In genomic region chr7:123460616-123461015, GRCh38 we compare ENCODE assay signal across 18 cellular contexts.
DNase-seq lines count a peak whose midpoint lies in the region; ATAC-seq, FAIRE-seq and TF ChIP-seq lines count a peak whose summit lies in the region.
"Had no signal": no experiment of that assay in that cellular context is flagged by ENCODE, and none has a peak within 500 bp of the region (broad histone marks: within the 10 kb centered on the region; RNA-seq: fewer than 3 reads in every experiment).

No MANE protein-coding gene starts in this region.

- no peaks in the 10 kb centered on the region for H3K79me2 ChIP-seq in astrocyte (ENCODE audit: insufficient read depth, low read length)

- H3K9me3 ChIP-seq in astrocyte (ENCODE audit: insufficient read depth, low read depth, low read length) (no peaks in the 10 kb centered on the region), small intestine (ENCODE audit: control insufficient read depth, low read depth) (no peaks in the 10 kb centered on the region)

- no peak overlapping the region for H3K27ac ChIP-seq in astrocyte (ENCODE audit: low read depth, low read length)
- H3K27ac ChIP-seq in small intestine (ENCODE audit: low read depth in 1 of 2, low read length in 1 of 2): no peak overlapping the region

- H2AFZ ChIP-seq in astrocyte (ENCODE audit: low read depth, low read length): no peak overlapping the region

- no peak overlapping the region for H3K9ac ChIP-seq in astrocyte (ENCODE audit: low read length)

- H3K4me3 ChIP-seq in astrocyte (ENCODE audit: insufficient read depth, low read depth, low read length): no peak overlapping the region
- no peak overlapping the region for H3K4me3 ChIP-seq in small intestine (ENCODE audit: low read depth in 1 of 2, low read length in 2 of 2)

- H3K27me3 ChIP-seq in astrocyte (ENCODE audit: insufficient read depth, low read length) (no peaks in the 10 kb centered on the region), small intestine (ENCODE audit: control insufficient read depth in 2 of 2, insufficient read depth in 2 of 2, low read length in 2 of 2) (no peaks in the 10 kb centered on the region)

- intact Hi-C loops in left ventricle myocardium superior (cut with micrococcal nuclease): no loop called here

- H3K4me2 ChIP-seq in astrocyte (ENCODE audit: low read length): no peak overlapping the region

- H3K36me3 ChIP-seq in astrocyte (ENCODE audit: insufficient read depth, low read length) (no peaks in the 10 kb centered on the region), small intestine (ENCODE audit: control insufficient read depth in 2 of 2, insufficient read depth in 2 of 2, low read length in 2 of 2) (no peaks in the 10 kb centered on the region)

- no peaks in the 10 kb centered on the region for H3K27me3 Mint-ChIP-seq in astrocyte (ENCODE audit: low read depth, unreplicated experiment)
- peaks cover 13% of the 10 kb centered on the region for H3K27me3 Mint-ChIP-seq in activated naive CD8-positive, alpha-beta T cell treated with anti-CD3 and anti-CD28 coated beads for 36 hours
- H3K27me3 Mint-ChIP-seq: dendritic cell treated with granulocyte-macrophage colony-stimulating factor and Interleukin-4, amounts not matched to agents 40 ng/mL and 50 ng/mL, for 4 days had no signal

- no peak for FAIRE-seq in astrocyte (lab: Jason Lieb, UNC)
- no peak for FAIRE-seq in small intestine (lab: Jason Lieb, UNC)

- ATAC-seq in left ventricle myocardium superior: peak; percentile 56
- ATAC-seq: activated CD4-positive, CD25-positive, alpha-beta regulatory T cell treated with anti-CD3 and anti-CD28 coated beads, Interleukin-2, amount 50 U/mL, for 24 hours had no signal

- 35 to 49% (median 38%) methylated on average over 3 of the region's 3 CpGs for WGBS in small intestine, 3 donors

- TF ChIP-seq CTCF in astrocyte (IDR thresholded peaks at IDR 0.05; ENCODE audit: insufficient read depth, low read depth, low read length): no peak

- peaks cover 17% of the 10 kb centered on the region for H3K4me1 Mint-ChIP-seq in astrocyte (ENCODE audit: low read depth, unreplicated experiment)
- H3K4me1 Mint-ChIP-seq in activated naive CD8-positive, alpha-beta T cell treated with anti-CD3 and anti-CD28 coated beads for 36 hours: no peaks in the 10 kb centered on the region

- H3K27ac Mint-ChIP-seq in astrocyte (ENCODE audit: unreplicated experiment): peak overlapping the region; percentile 81
- H3K27ac Mint-ChIP-seq in activated naive CD8-positive, alpha-beta T cell treated with anti-CD3 and anti-CD28 coated beads for 36 hours: no peak overlapping the region
- H3K27ac Mint-ChIP-seq: activated naive CD8-positive, alpha-beta T cell; CD4-positive, alpha-beta T cell; dendritic cell treated with granulocyte-macrophage colony-stimulating factor and Interleukin-4, amounts not matched to agents 40 ng/mL and 50 ng/mL, for 4 days had no signal

- no peaks in the 10 kb centered on the region for H3K36me3 Mint-ChIP-seq in astrocyte (ENCODE audit: low read depth, unreplicated experiment)
- H3K36me3 Mint-ChIP-seq in activated naive CD8-positive, alpha-beta T cell treated with anti-CD3 and anti-CD28 coated beads for 36 hours: no peaks in the 10 kb centered on the region
- H3K36me3 Mint-ChIP-seq: activated naive CD8-positive, alpha-beta T cell had no signal

- no peaks in the 10 kb centered on the region for H3K9me3 Mint-ChIP-seq in astrocyte (ENCODE audit: unreplicated experiment)
- no peaks in the 10 kb centered on the region for H3K9me3 Mint-ChIP-seq in activated naive CD8-positive, alpha-beta T cell treated with anti-CD3 and anti-CD28 coated beads for 36 hours
- H3K9me3 Mint-ChIP-seq: CD4-positive, alpha-beta T cell; dendritic cell treated with granulocyte-macrophage colony-stimulating factor and Interleukin-4, amounts not matched to agents 40 ng/mL and 50 ng/mL, for 4 days had no signal

- peak; percentile 18 for DNase-seq in HK-2 (ENCODE audit: unreplicated experiment)
- DNase-seq in astrocyte (ENCODE audit: low read depth): peak; percentile 91
- DNase-seq in left ventricle myocardium superior: no peak
- peak; percentile 3 for DNase-seq in small intestine
- no peak for DNase-seq in dermis blood vessel endothelial cell
- no peak for DNase-seq in NCI-H1694 (lab: John Stamatoyannopoulos, UW)
- no peak for DNase-seq in activated naive CD8-positive, alpha-beta T cell treated with anti-CD3 and anti-CD28 coated beads for 36 hours
- DNase-seq: activated CD8-positive, alpha-beta memory T cell treated with anti-CD3 and anti-CD28 coated beads, Interleukin-2, amount 50 U/mL, for 4 hours; CD4-positive, alpha-beta T cell; KBM-7; NCI-H1417 treated with DMSO at 0.1 percent for 48 hours; NCI-H510A treated with DMSO at 0.1 percent for 48 hours; OCI-M1; stimulated activated naive CD4-positive, alpha-beta T cell treated with Interleukin-2 at 50 U/mL for 16 hours; T-helper 1 cell had no signal

- H4K20me1 ChIP-seq in astrocyte (ENCODE audit: insufficient read depth, low read length): no peaks in the 10 kb centered on the region

- H3K4me3 Mint-ChIP-seq in astrocyte (ENCODE audit: unreplicated experiment): no peak overlapping the region
- H3K4me3 Mint-ChIP-seq in activated naive CD8-positive, alpha-beta T cell treated with anti-CD3 and anti-CD28 coated beads for 36 hours: no peak overlapping the region
- H3K4me3 Mint-ChIP-seq: activated naive CD8-positive, alpha-beta T cell; CD4-positive, alpha-beta T cell; dendritic cell treated with granulocyte-macrophage colony-stimulating factor and Interleukin-4, amounts not matched to agents 40 ng/mL and 50 ng/mL, for 4 days had no signal

- peaks cover 3% of the 10 kb centered on the region for H3K4me1 ChIP-seq in astrocyte (ENCODE audit: insufficient read depth, low read length)
- H3K4me1 ChIP-seq in small intestine (ENCODE audit: control insufficient read depth in 2 of 2, insufficient read depth in 1 of 2, low read depth in 1 of 2, low read length in 1 of 2): no peaks in the 10 kb centered on the region

Comparison
In these comparisons a context has a peak if more than half of its experiments do, and no peak if none do; other contexts are left out.
1. DNase-seq: peak in HK-2 (single experiment), astrocyte (single experiment) and small intestine (single experiment); none in left ventricle myocardium superior (single experiment), dermis blood vessel endothelial cell (single experiment), NCI-H1694 (single experiment) and activated naive CD8-positive, alpha-beta T cell treated with anti-CD3 and anti-CD28 coated beads for 36 hours (single experiment).